In the genomic region with DNA sequence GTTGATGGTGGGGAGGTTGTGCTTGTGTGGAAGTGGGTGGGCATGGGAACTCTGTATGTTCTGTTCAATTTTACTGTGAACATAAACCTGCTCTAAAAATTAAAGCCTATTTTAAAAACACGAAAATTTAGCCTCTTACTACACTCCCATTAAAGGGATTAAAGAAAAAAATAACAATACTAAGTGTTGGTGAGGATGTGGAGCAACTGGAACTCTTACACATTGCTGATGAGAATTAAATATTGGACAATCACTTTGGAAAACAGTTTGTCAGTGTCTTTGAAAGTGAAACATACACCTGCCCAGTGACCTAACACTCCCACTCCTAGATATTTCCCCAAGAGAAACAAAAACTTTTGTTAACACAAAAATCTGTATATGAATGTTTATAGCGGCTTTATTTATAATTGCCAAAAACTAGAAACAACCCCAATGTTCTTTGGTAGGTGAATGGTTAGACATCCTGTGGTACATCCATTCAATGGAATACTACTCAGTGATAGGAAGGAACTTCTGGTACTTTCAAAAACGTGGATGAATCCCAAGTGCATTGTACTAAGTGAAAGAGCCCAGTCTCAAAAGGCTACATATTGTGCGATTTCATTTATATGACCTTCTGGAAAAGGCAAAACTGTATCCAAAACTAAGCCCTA, we compare ENCODE assay signal across 9 cellular contexts. TPM values are rescaled to one million over a fixed set of nuclear protein-coding genes. Genes with fewer than 3 reads are reported as not detected.
"Had no signal": no experiment of that assay in that cellular context is flagged by ENCODE, and none has a peak within 500 bp of the region (broad histone marks: within the 10 kb centered on the region; RNA-seq: fewer than 3 reads in every experiment).

No MANE protein-coding gene starts in this region.

- FAIRE-seq: G401.6, GM12878, GM12891, GM12892, GM18507, GM19239 had no signal

- DNase-seq: GDM1, GF-D8 had no signal

- ATAC-seq: GM12878 had no signal

- H3K4me3 ChIP-seq: GM12878 had no signal

RNA-seq across cellular contexts. Expression of a gene that starts 23.5 kb away (rescaled TPM):
- total RNA-seq: G401 had no signal
